In the genomic region with DNA sequence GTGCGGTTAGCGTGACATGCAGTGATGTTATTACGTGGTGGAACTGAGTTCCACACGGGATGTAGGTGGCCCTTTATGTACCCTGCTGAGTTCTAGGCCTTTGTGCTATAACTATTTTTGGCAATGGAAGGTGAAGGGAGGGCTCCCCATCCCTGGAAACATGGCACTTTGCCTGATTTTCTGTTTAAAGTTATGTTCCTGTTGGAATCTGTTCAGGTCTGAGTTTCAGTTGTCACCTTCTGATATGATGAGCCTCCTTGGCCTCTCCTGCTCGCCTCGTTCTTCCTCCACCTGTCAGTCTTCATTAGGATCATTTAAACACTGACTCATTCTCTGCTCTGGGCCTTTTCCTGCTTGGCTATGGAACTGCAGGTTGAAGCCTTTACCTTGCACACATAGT, we compare ENCODE assay signal across 17 cellular contexts.
DNase-seq lines count a peak whose midpoint lies in the region; ATAC-seq, FAIRE-seq and TF ChIP-seq lines count a peak whose summit lies in the region.
"Had no signal": no experiment of that assay in that cellular context is flagged by ENCODE, and none has a peak within 500 bp of the region (broad histone marks: within the 10 kb centered on the region; RNA-seq: fewer than 3 reads in every experiment).

No MANE protein-coding gene starts in this region.

- H4K20me1 ChIP-seq in BLaER1, result no peaks in the 10 kb centered on the region

- no peak for FAIRE-seq in bronchial epithelial cell (lab: Jason Lieb, UNC)
- no peak for FAIRE-seq in kidney (lab: Jason Lieb, UNC)

- H3K27ac ChIP-seq in BLaER1 (no peak overlapping the region), left lung (no peak overlapping the region), kidney (ENCODE audit: low read depth in 2 of 2, low read length in 2 of 2) (no peak overlapping the region), aorta (ENCODE audit: low read depth in 1 of 2, low read length in 2 of 2) (no peak overlapping the region)

- H3K4me2 ChIP-seq in BLaER1, result peak overlapping the region; percentile 20; the same call in 1 of the 2 replicates

- peak; percentile 17 for DNase-seq in HPDE6-E6E7 (ENCODE audit: extremely low spot score)
- peak; percentile 39 for DNase-seq in bronchial epithelial cell (ENCODE audit: low read depth)
- no peak for DNase-seq in left lung
- DNase-seq in kidney, result no peak
- no peak for DNase-seq in aorta
- no peak for DNase-seq in activated CD8-positive, alpha-beta memory T cell treated with anti-CD3 and anti-CD28 coated beads for 24 hours
- no peak for DNase-seq in GM19238 (ENCODE audit: insufficient read length, low spot score)
- DNase-seq: ACHN, AML-193, H9, IMR-90, Kasumi-1, NCI-H187, NCI-H446, NCI-H774 had no signal

- TF ChIP-seq CTCF in bronchial epithelial cell (IDR thresholded peaks at IDR 0.05; ENCODE audit: insufficient read depth, low read length, severe bottlenecking), result no peak
- TF ChIP-seq CTCF in left lung (IDR thresholded peaks at IDR 0.05), result no peak
- TF ChIP-seq CTCF in kidney (IDR thresholded peaks at IDR 0.05; ENCODE audit: borderline replicate concordance, extremely low read depth, insufficient read depth), result no peak

- H3K4me3 ChIP-seq in BLaER1 (no peak overlapping the region), bronchial epithelial cell (ENCODE audit: low read depth, low read length) (no peak overlapping the region), left lung (no peak overlapping the region), kidney (ENCODE audit: low read length in 2 of 2) (no peak overlapping the region), aorta (ENCODE audit: low read length in 2 of 2) (no peak overlapping the region)
- H3K4me3 ChIP-seq: PC-9 had no signal

- H3K9me3 ChIP-seq in BLaER1 (no peaks in the 10 kb centered on the region), left lung (no peaks in the 10 kb centered on the region), kidney (ENCODE audit: control insufficient read depth in 1 of 2, low read length in 2 of 2) (no peaks in the 10 kb centered on the region), aorta (ENCODE audit: control insufficient read depth, low read length) (no peaks in the 10 kb centered on the region)

- ATAC-seq in left lung (peak; percentile 43), aorta (ENCODE audit: low FRiP score) (no peak)

- H3K27me3 ChIP-seq in BLaER1 (no peaks in the 10 kb centered on the region), bronchial epithelial cell (ENCODE audit: control insufficient read depth, insufficient read depth, low read length) (no peaks in the 10 kb centered on the region), left lung (no peaks in the 10 kb centered on the region), aorta (ENCODE audit: control insufficient read depth in 1 of 2, insufficient read depth in 2 of 2, low read length in 1 of 2) (no peaks in the 10 kb centered on the region)

- no peak overlapping the region for H3K9ac ChIP-seq in BLaER1
- H3K9ac ChIP-seq in kidney (ENCODE audit: low read length in 2 of 2), result no peak overlapping the region

- peaks cover 16% of the 10 kb centered on the region for H3K4me1 ChIP-seq in BLaER1
- peaks cover 0 to under 1% of the 10 kb centered on the region in 2 donors for H3K4me1 ChIP-seq in left lung
- peaks cover 0 to 5% of the 10 kb centered on the region in 2 donors for H3K4me1 ChIP-seq in kidney (ENCODE audit: control insufficient read depth in 1 of 2, insufficient read depth in 1 of 2, low read depth in 1 of 2, low read length in 2 of 2)
- no peaks in the 10 kb centered on the region for H3K4me1 ChIP-seq in aorta (ENCODE audit: control insufficient read depth in 1 of 2, insufficient read depth in 2 of 2, low read length in 2 of 2)

- H3K36me3 ChIP-seq in BLaER1 (peaks cover 18% of the 10 kb centered on the region; the same call in 1 of the 2 replicates), bronchial epithelial cell (ENCODE audit: control insufficient read depth, insufficient read depth, low read length) (no peaks in the 10 kb centered on the region), left lung (no peaks in the 10 kb centered on the region), kidney (ENCODE audit: control insufficient read depth in 1 of 2, insufficient read depth in 2 of 2, low read length in 2 of 2) (no peaks in the 10 kb centered on the region), aorta (ENCODE audit: control insufficient read depth in 1 of 2, insufficient read depth in 2 of 2, low read length in 1 of 2) (peaks cover 1 to 2% of the 10 kb centered on the region in 2 donors)

- 78% methylated on average over 6 of the region's 6 CpGs for WGBS in aorta, 2 donors

- intact Hi-C loops in left lung (cut with DNase I) (no loop called here), kidney (cut with DNase I) (no loop called here), aorta (cut with DNase I) (no loop called here)

Comparison
In these comparisons a context has a peak if more than half of its experiments do, and no peak if none do; other contexts are left out.
1. DNase-seq: peak in HPDE6-E6E7 (single experiment) and bronchial epithelial cell (single experiment); none in left lung (0 of 2), kidney (single experiment), aorta (0 of 2), activated CD8-positive, alpha-beta memory T cell treated with anti-CD3 and anti-CD28 coated beads for 24 hours (single experiment) and GM19238 (single experiment).